ENCODE assay signal across 1 cellular context in genomic region chr11:126450198-126450597, GRCh38.
TF ChIP-seq lines count a peak whose summit lies in the region.

No MANE protein-coding gene starts in this region.

TF ChIP-seq in GM12878, 131 proteins besides CTCF, POLR2A, EP300 and RAD21:
- TF ChIP-seq USF2 (IDR thresholded peaks at IDR 0.05; ENCODE audit: borderline replicate concordance, low read depth, low read length) (no peak), E4F1 (IDR thresholded peaks at IDR 0.05; ENCODE audit: borderline replicate concordance, partially characterized antibody) (no peak), RCOR1 (conservative IDR thresholded peaks at IDR 0.05; ENCODE audit: low read depth, low read length) (no peak), PBX3 (IDR thresholded peaks at IDR 0.05; ENCODE audit: insufficient replicate concordance, low read depth, low read length) (peak; percentile 32), HSF1 (IDR thresholded peaks at IDR 0.05; ENCODE audit: low read depth, low read length) (no peak), ZNF592 (IDR thresholded peaks at IDR 0.05) (no peak), ZNF384 (IDR thresholded peaks at IDR 0.05; ENCODE audit: borderline replicate concordance, low read depth, low read length) (no peak), FOXK2 (IDR thresholded peaks at IDR 0.05) (no peak), JUNB (IDR thresholded peaks at IDR 0.05) (no peak), IKZF1 (conservative IDR thresholded peaks at IDR 0.05) (no peak), NBN (IDR thresholded peaks at IDR 0.05) (no peak), BCLAF1 (IDR thresholded peaks at IDR 0.05) (no peak), NFIC (IDR thresholded peaks at IDR 0.05; ENCODE audit: low read depth, low read length) (no peak)
- TF ChIP-seq, protein P1, sequence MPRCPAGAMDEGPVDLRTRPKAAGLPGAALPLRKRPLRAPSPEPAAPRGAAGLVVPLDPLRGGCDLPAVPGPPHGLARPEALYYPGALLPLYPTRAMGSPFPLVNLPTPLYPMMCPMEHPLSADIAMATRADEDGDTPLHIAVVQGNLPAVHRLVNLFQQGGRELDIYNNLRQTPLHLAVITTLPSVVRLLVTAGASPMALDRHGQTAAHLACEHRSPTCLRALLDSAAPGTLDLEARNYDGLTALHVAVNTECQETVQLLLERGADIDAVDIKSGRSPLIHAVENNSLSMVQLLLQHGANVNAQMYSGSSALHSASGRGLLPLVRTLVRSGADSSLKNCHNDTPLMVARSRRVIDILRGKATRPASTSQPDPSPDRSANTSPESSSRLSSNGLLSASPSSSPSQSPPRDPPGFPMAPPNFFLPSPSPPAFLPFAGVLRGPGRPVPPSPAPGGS (IDR thresholded peaks at IDR 0.05; ENCODE audit: borderline replicate concordance, insufficient read depth, low read depth, low read length, poor library complexity, severe bottlenecking) = peak; percentile 86
